In genomic region chr12:110501722-110502448, GRCh38 we compare ENCODE assay signal across 8 cellular contexts. TPM values are rescaled to one million over a fixed set of nuclear protein-coding genes. Genes with fewer than 3 reads are reported as not detected.
DNase-seq lines count a peak whose midpoint lies in the region; ATAC-seq, FAIRE-seq and TF ChIP-seq lines count a peak whose summit lies in the region.

Gene RAD9B, plus strand, starts transcription at chr12:110502331. Its CDS starts 7 bp downstream, at chr12:110502338.
Gene VPS29, minus strand, starts transcription at chr12:110502111. Its CDS starts 60 bp downstream, at chr12:110502051.

- CTCF ChIA-PET in RWPE1 (lab: Yijun Ruan, JAX): interaction anchor here (0.6 kb wide), 1 partner anchor 33 kb away, joined by 3 read pairs; the partner anchor contains the start of gene FAM216A

- DNase-seq in ELF-1 (ENCODE audit: low read depth, low spot score): peak; percentile 99
- peak; percentile 75 for DNase-seq in H54 (ENCODE audit: insufficient read length, low spot score)
- peak; percentile 100 for DNase-seq in LoVo (ENCODE audit: low spot score)
- peak; percentile 95 for DNase-seq in RWPE1 (ENCODE audit: low spot score)
- peak; percentile 98 for DNase-seq in activated T-helper 9 cell treated with anti-CD3 and anti-CD28 coated beads, Interleukin-2, amount 50 U/mL, for 16 hours (ENCODE audit: low read depth)
- peak; percentile 97 for DNase-seq in fibroblast of peridontal ligament (ENCODE audit: extremely low read depth)
- DNase-seq in natural killer cell: peak; percentile 99
- DNase-seq in stimulated activated naive CD4-positive, alpha-beta T cell (lab: John Stamatoyannopoulos, UW): peak; percentile 97 to 99 (median 98)

- H3K9me3 Mint-ChIP-seq in natural killer cell: no peaks in the 10 kb centered on the region

- no peak for TF ChIP-seq CTCF in RWPE1 (conservative IDR thresholded peaks at IDR 0.05; ENCODE audit: low read depth)
- TF ChIP-seq CTCF in natural killer cell (IDR thresholded peaks at IDR 0.05): no peak

- peak; percentile 93 to 98 (median 94) for ATAC-seq in natural killer cell

- TF ChIP-seq POLR2A in H54 (IDR thresholded peaks at IDR 0.05; ENCODE audit: low read depth, low read length): peak; percentile 86

- peaks cover 29 to 33% of the 10 kb centered on the region in 2 donors for H3K4me1 Mint-ChIP-seq in natural killer cell

- H3K27ac Mint-ChIP-seq in natural killer cell: peak within 1 kb of the TSS; percentile 98 to 100

- H3K27me3 Mint-ChIP-seq in natural killer cell (ENCODE audit: low read depth in 2 of 2): no peaks in the 10 kb centered on the region

- intact Hi-C loops in natural killer cell (cut with micrococcal nuclease): loop anchor here (1.0 to 5.0 kb wide), 4 partner anchors 34 to 220 kb away; partner anchors contain the start of genes ARPC3, ATP2A2, FAM216A and GPN3

- POLR2A ChIA-PET in RWPE1 (lab: Yijun Ruan, JAX; ENCODE audit: low non-redundant PET): interaction anchor here (1.0 to 1.2 kb wide), 2 partner anchors 15 to 33 kb away, joined by 3 to 6 read pairs; partner anchors contain the start of genes FAM216A and GPN3

- peak within 1 kb of the TSS; percentile 98 for H3K27ac ChIP-seq in RWPE1

- no peaks in the 10 kb centered on the region for H3K36me3 Mint-ChIP-seq in natural killer cell

- FAIRE-seq in H54 (lab: Jason Lieb, UNC): peak; percentile 92

- peak within 1 kb of the TSS; percentile 99 for H3K4me3 Mint-ChIP-seq in natural killer cell

RNA-seq across cellular contexts. Expression of gene RAD9B, which starts in this region (rescaled TPM):
- total RNA-seq in natural killer cell: 1 to 10 TPM in 1 of 3 donors, under 1 TPM in 2; 0.18 to 1.8 (median 0.91) TPM

RNA-seq across cellular contexts. Expression of gene VPS29, which starts in this region (rescaled TPM):
- 100 to 1,000 TPM in 1 of 3 donors, 10 to 100 TPM in 2; 94.3 to 115 (median 99.6) TPM for total RNA-seq in natural killer cell

Comparison
In these comparisons a context has a peak if more than half of its experiments do, and no peak if none do; other contexts are left out.
1. Peak in every context shown above with its lines: DNase-seq, ATAC-seq and H3K27ac ChIP-seq.